ENCODE assay signal across 30 cellular contexts in genomic region chr1:17225140-17225539, GRCh38. TPM values are rescaled to one million over a fixed set of nuclear protein-coding genes. Genes with fewer than 3 reads are reported as not detected.
"Had no signal": no experiment of that assay in that cellular context is flagged by ENCODE, and none has a peak within 500 bp of the region (broad histone marks: within the 10 kb centered on the region; RNA-seq: fewer than 3 reads in every experiment).

No MANE protein-coding gene starts in this region.

- H3K27ac ChIP-seq: VCaP had no signal

- ATAC-seq: activated naive CD8-positive, alpha-beta T cell treated with anti-CD3 and anti-CD28 coated beads, Interleukin-2, amount 50 U/mL, for 24 hours; activated T-cell treated with anti-CD3 and anti-CD28 coated beads, Interleukin-2, amount 50 U/mL, for 4 hours had no signal

- DNase-seq: activated B cell treated with CpG ODN at 0.5 μM for 24 hours; activated CD4-positive, alpha-beta memory T cell treated with anti-CD3 and anti-CD28 coated beads for 36 hours; activated CD4-positive, alpha-beta T cell treated with anti-CD3 and anti-CD28 coated beads for 4 hours; activated CD4-positive, alpha-beta T cell treated with anti-CD3 and anti-CD28 coated beads, Interleukin-2, amount 50 U/mL, for 1 hour; activated CD4-positive, CD25-positive, alpha-beta regulatory T cell treated with anti-CD3 and anti-CD28 coated beads, Interleukin-2, amount 50 U/mL, for 72 hours; activated CD8-positive, alpha-beta memory T cell treated with anti-CD3 and anti-CD28 coated beads, Interleukin-2, amount 50 U/mL, for 4 hours; activated gamma-delta T cell treated with Interleukin-2 at 50 U/mL for 16 hours; activated naive CD4-positive, alpha-beta T cell treated with anti-CD3 and anti-CD28 coated beads, Interleukin-2, amount 10 ng/mL, durations not matched to agents 7 days and 5 days; activated naive CD8-positive, alpha-beta T cell treated with anti-CD3 and anti-CD28 coated beads, Interleukin-2, amount 50 U/mL, for 24 hours; activated T-cell treated with anti-CD3 and anti-CD28 coated beads for 4 hours; activated T-cell treated with anti-CD3 and anti-CD28 coated beads, Interleukin-2, amount 50 U/mL, for 4 hours; anterior cingulate cortex; caudate nucleus; cerebellar nuclear complex; Karpas-422; KBM-7; NCI-H1105; NCI-H1417 treated with DMSO at 0.1 percent for 48 hours; NCI-H187 treated with DMSO at 0.1 percent for 48 hours; NCI-H2081; NCI-H2171 treated with DMSO at 0.1 percent for 48 hours; NCI-H226; NCI-H524 treated with DMSO at 0.1 percent for 48 hours; SW 1271; T-helper 1 cell; T-helper 2 cell; T-helper 9 cell had no signal

RNA-seq across cellular contexts. Expression of gene PADI1, which starts 20.2 kb away (rescaled TPM):
- total RNA-seq: activated B cell treated with CpG ODN at 0.5 μM for 24 hours; activated CD4-positive, alpha-beta memory T cell treated with anti-CD3 and anti-CD28 coated beads for 36 hours; activated T-cell treated with anti-CD3 and anti-CD28 coated beads, Interleukin-2, amount 50 U/mL, for 4 hours; activated T-helper 1 cell treated with anti-CD3 and anti-CD28 coated beads, Interleukin-12 subunit alpha, Interleukin-12 subunit beta, Interleukin-2, Interleukin-4 antibody, amounts not matched to agents 30 ng/mL and 10 ng/mL and 1 ng/mL, durations not matched to agents 14 hours and 24 hours and 36 hours; NCI-H460 had no signal

RNA-seq across cellular contexts. Expression of gene PADI3, which starts 23.8 kb away (rescaled TPM):
- total RNA-seq: activated B cell treated with CpG ODN at 0.5 μM for 24 hours; activated CD4-positive, alpha-beta memory T cell treated with anti-CD3 and anti-CD28 coated beads for 36 hours; activated T-cell treated with anti-CD3 and anti-CD28 coated beads, Interleukin-2, amount 50 U/mL, for 4 hours; activated T-helper 1 cell treated with anti-CD3 and anti-CD28 coated beads, Interleukin-12 subunit alpha, Interleukin-12 subunit beta, Interleukin-2, Interleukin-4 antibody, amounts not matched to agents 30 ng/mL and 10 ng/mL and 1 ng/mL, durations not matched to agents 14 hours and 24 hours and 36 hours; NCI-H460 had no signal
